Comparison of ENCODE assay signal across 1 cellular context in the genomic region with DNA sequence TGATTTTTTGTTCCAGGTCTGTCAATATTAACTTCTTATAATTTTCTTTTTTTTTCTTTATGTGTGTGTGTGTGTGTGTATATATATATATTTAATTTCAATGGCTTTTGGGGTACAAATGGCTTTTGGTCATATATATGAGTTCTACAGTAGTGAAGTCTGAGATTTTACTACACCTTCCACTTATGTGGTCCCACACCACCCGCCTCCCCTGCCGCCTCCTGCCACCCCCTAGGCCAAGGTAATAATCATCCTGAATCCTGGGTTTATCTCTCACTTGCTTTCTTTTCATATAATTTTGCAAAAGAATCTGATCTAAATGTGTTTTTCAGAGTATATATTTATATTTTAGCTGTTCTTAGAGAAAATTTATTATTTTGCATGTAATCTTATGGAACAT.
TF ChIP-seq lines count a peak whose summit lies in the region.

No MANE protein-coding gene starts in this region.

TF ChIP-seq in SK-N-SH treated with all-trans-retinoic acid at 6 μM for 48 hours, 23 proteins besides CTCF, POLR2A, EP300 and RAD21 (continued from another document):
- TF ChIP-seq PATZ1 (CRISPR knock-in tag; IDR thresholded peaks at IDR 0.05; ENCODE audit: borderline replicate concordance), result no peak
- TF ChIP-seq PPARA (CRISPR knock-in tag; IDR thresholded peaks at IDR 0.05; ENCODE audit: borderline replicate concordance), result no peak
TF ChIP-seq in SK-N-SH treated with all-trans-retinoic acid at 6 μM for 48 hours: peak in this region for 0.
